8 cellular contexts compared by ENCODE assay signal in the genomic region with DNA sequence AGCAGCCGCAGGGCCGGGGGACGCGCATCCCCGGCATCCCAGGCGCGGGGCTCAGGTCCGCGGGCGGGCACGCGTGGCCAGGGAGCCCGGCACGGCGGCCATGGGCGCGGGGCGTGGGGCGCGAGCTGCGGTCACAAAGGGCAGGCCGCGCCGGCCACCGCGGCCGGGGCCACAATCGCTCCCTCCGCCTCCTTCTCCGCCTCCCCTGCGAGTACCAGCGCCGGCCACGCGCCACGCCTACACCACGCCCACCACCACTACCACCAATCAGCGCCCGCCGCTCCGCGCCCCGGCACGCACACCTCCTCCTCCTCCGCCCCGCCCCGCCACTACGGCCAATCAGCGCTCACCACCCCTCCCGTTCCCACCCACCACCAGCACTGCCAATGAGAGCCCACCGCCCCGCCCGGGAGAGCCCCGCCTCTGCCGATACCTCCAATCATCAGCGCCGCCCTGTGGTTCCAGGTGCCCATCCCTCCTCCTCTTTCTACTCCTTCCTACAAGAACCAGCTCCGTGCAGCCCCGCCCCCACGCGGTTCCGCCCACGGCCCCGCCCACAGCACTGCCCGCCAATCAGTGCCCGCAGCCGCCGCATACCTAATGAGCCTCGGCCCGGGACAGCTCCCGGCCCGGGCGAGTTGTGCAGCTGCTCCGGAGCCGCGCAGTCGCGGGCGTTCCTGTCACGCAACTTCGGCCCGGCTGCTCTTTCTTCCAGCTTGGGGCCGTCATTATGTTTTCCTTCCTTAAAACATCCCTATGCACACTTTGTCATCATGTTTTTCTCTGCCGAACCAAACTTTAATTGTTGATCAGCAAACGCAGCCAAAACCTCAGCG. TPM values are rescaled to one million over a fixed set of nuclear protein-coding genes. Genes with fewer than 3 reads are reported as not detected.
DNase-seq lines count a peak whose midpoint lies in the region; ATAC-seq and TF ChIP-seq lines count a peak whose summit lies in the region.

TSS of gene RPS6KA2 (minus strand) at position 213 of the 836 bp plus-strand sequence. CDS start 232 bp downstream, outside the sequence.

- POLR2A ChIA-PET in IMR-90 (lab: Charles Lee; ENCODE audit: unreplicated experiment): no interaction called here

- peak within 1 kb of the TSS; percentile 82 for H2BK120ac ChIP-seq in IMR-90 (ENCODE audit: low read depth, low read length)

- peak within 1 kb of the TSS; percentile 90 for H3K9ac ChIP-seq in IMR-90 (ENCODE audit: low read depth, low read length)

- peak within 1 kb of the TSS; percentile 35; the same call in 1 of the 2 replicates for H2BK20ac ChIP-seq in IMR-90 (ENCODE audit: low read depth, low read length)

- H3K4me3 ChIP-seq in IMR-90 (ENCODE audit: insufficient read depth, low read depth, low read length) (peak within 1 kb of the TSS; percentile 87), mucosa of descending colon (peak within 1 kb of the TSS; percentile 58)

- peak within 1 kb of the TSS; percentile 89 for H3K18ac ChIP-seq in IMR-90 (ENCODE audit: low read depth, low read length)

- ATAC-seq in GM21529 (IDR thresholded peaks at IDR 0.05; ENCODE audit: unreplicated experiment) (peak; percentile 89), IMR-90 (ENCODE audit: low read depth) (peak; percentile 93), mucosa of descending colon (peak; percentile 93)

- peak within 1 kb of the TSS; percentile 94 for H3K27ac ChIP-seq in IMR-90 (ENCODE audit: insufficient read depth, low read length)
- peak within 1 kb of the TSS; percentile 78 for H3K27ac ChIP-seq in epithelial cell of prostate

- peak within 1 kb of the TSS; percentile 79 for H3K23ac ChIP-seq in IMR-90 (ENCODE audit: low read depth, low read length)

- DNase-seq in DMS153 (lab: John Stamatoyannopoulos, UW) (peak; percentile 98), IMR-90 (peak; percentile 99), OCI-M2 (lab: John Stamatoyannopoulos, UW; ENCODE audit: unreplicated experiment) (peak; percentile 88), epithelial cell of prostate (ENCODE audit: low read depth, low spot score) (peak; percentile 96), mucosa of descending colon (peak; percentile 100)
- peak; percentile 100 for DNase-seq in activated T-cell treated with anti-CD3 and anti-CD28 coated beads, Interleukin-2, amount 50 U/mL, for 1 hour
- DNase-seq in stimulated activated CD8-positive, alpha-beta memory T cell treated with anti-CD3 and anti-CD28 coated beads, Interleukin-4, amount 100 ng/mL, for 1 hour (ENCODE audit: low read depth in 2 of 2, low spot score in 1 of 2): peak; percentile 99

- peak within 1 kb of the TSS; percentile 94 for H2AK9ac ChIP-seq in IMR-90 (replicated peaks; ENCODE audit: low read depth, low read length, poor library complexity)

- no peaks in the 10 kb centered on the region for H3K27me3 ChIP-seq in IMR-90 (ENCODE audit: control insufficient read depth, insufficient read depth, low read length)

- 0% methylated on average over 9 of the region's 86 CpGs; no CpG with 5 or more reads in 1 of the 2 experiments for WGBS in IMR-90 (ENCODE audit: extremely low coverage in 2 of 2, insufficient read length in 1 of 2), 2 experiments

- intact Hi-C loops in IMR-90 (cut with micrococcal nuclease): loop anchor here (1.0 to 5.0 kb wide), 5 partner anchors 32 to 370 kb away; partner anchors contain the start of gene CEP43
- intact Hi-C loops in mucosa of descending colon (cut with DNase I, micrococcal nuclease): no loop called here

- dilution Hi-C loops in IMR-90 (cut with HindIII; ENCODE audit: low sequenced_read_pairs, unreplicated experiment): no loop called here

- H4K5ac ChIP-seq in IMR-90 (ENCODE audit: low read depth, low read length): peak within 1 kb of the TSS; percentile 80

- peak; percentile 87 for TF ChIP-seq POLR2A in IMR-90 (IDR thresholded peaks at IDR 0.05; ENCODE audit: low read depth, low read length)

- H4K8ac ChIP-seq in IMR-90 (ENCODE audit: low read depth in 2 of 2, low read length in 2 of 2): peak within 1 kb of the TSS; percentile 66 to 77; a peak in 2 of 4 replicates

- peak within 1 kb of the TSS; percentile 88 for H3K4ac ChIP-seq in IMR-90 (ENCODE audit: low read depth, low read length)

- H4K91ac ChIP-seq in IMR-90 (ENCODE audit: insufficient read depth, low read depth, low read length): peak within 1 kb of the TSS; percentile 83

- peak within 1 kb of the TSS; percentile 87 for H2BK5ac ChIP-seq in IMR-90 (ENCODE audit: low read depth, low read length, poor library complexity, severe bottlenecking)

- H3K14ac ChIP-seq in IMR-90 (replicated peaks; ENCODE audit: low read depth, low read length): peak within 1 kb of the TSS; percentile 91

- no peaks in the 10 kb centered on the region; the same call in 1 of the 2 replicates for H4K20me1 ChIP-seq in IMR-90 (ENCODE audit: insufficient read depth, low read length)

- H3K4me1 ChIP-seq in IMR-90 (ENCODE audit: control insufficient read depth, insufficient read depth, low read length): peaks cover 17% of the 10 kb centered on the region
- H3K4me1 ChIP-seq in mucosa of descending colon (ENCODE audit: low read depth): peaks cover 12% of the 10 kb centered on the region

- H2AK5ac ChIP-seq in IMR-90 (ENCODE audit: low read depth, low read length): 0 out of 2 replicates have a peak within 1 kb of the TSS, but pooled peaks have one; percentile 29

- peak within 1 kb of the TSS; percentile 98 for H3K4me2 ChIP-seq in IMR-90 (ENCODE audit: low read depth, low read length)

- H2BK15ac ChIP-seq in IMR-90 (ENCODE audit: low read depth, low read length): peak within 1 kb of the TSS; percentile 12

- CTCF ChIA-PET in IMR-90 (lab: Yijun Ruan, JAX): interaction anchor here (0.6 to 1.1 kb wide), 2 partner anchors 112 to 382 kb away, joined by 3 to 4 read pairs; no protein-coding TSS in a partner anchor

- TF ChIP-seq CTCF in IMR-90 (conservative IDR thresholded peaks at IDR 0.05; ENCODE audit: low read depth, low read length) (no peak), mucosa of descending colon (IDR thresholded peaks at IDR 0.05) (peak; percentile 30)

- peak within 1 kb of the TSS; percentile 84 for H3K56ac ChIP-seq in IMR-90 (ENCODE audit: extremely low read depth, insufficient read depth, low read length)

- peaks cover 10 to 30% of the 10 kb centered on the region in 2 experiments; a peak in 3 of 4 replicates for H3K79me1 ChIP-seq in IMR-90 (ENCODE audit: low read depth in 1 of 2, low read length in 2 of 2)

- BruUV-seq in IMR-90 (replicated peaks; lab: Mats Ljungman, UMichigan): no TSS peak

- peaks cover 16% of the 10 kb centered on the region for H3K9me1 ChIP-seq in IMR-90 (ENCODE audit: insufficient read depth, low read length)

- no peaks in the 10 kb centered on the region for H3K9me3 ChIP-seq in IMR-90 (ENCODE audit: control insufficient read depth, insufficient read depth, low read length)
- H3K9me3 ChIP-seq in mucosa of descending colon: no peaks in the 10 kb centered on the region

- peak within 1 kb of the TSS; percentile 91 for H2AFZ ChIP-seq in IMR-90 (replicated peaks; ENCODE audit: low read length, poor library complexity)

- TF ChIP-seq RAD21 in IMR-90 (IDR thresholded peaks at IDR 0.05; ENCODE audit: low read length): peak; percentile 8; the same call in 1 of the 2 replicates

- no peaks in the 10 kb centered on the region for H3K36me3 ChIP-seq in IMR-90 (ENCODE audit: control insufficient read depth, insufficient read depth, low read length)
- no peaks in the 10 kb centered on the region for H3K36me3 ChIP-seq in mucosa of descending colon (ENCODE audit: low read depth)

- in situ Hi-C loops in IMR-90 (cut with MboI; ENCODE audit: low sequenced_read_pairs): loop anchor here (5.0 to 25.0 kb wide), 2 partner anchors 65 to 360 kb away; partner anchors contain the start of gene CEP43

TF ChIP-seq in IMR-90, 13 proteins besides CTCF, POLR2A, EP300 and RAD21:
- TF ChIP-seq MXI1 (IDR thresholded peaks at IDR 0.05; ENCODE audit: borderline replicate concordance, low read depth, low read length) (peak; percentile 81), RCOR1 (IDR thresholded peaks at IDR 0.05; ENCODE audit: insufficient replicate concordance, low read length) (no peak), MAZ (IDR thresholded peaks at IDR 0.05; ENCODE audit: borderline replicate concordance, low read depth, low read length) (peak; percentile 97; the same call in 1 of the 2 replicates), SMC3 (IDR thresholded peaks at IDR 0.05; ENCODE audit: low read depth, low read length) (no peak), BHLHE40 (IDR thresholded peaks at IDR 0.05; ENCODE audit: low read depth, low read length) (peak; percentile 4; the same call in 1 of the 2 replicates)
- TF ChIP-seq, protein P1, sequence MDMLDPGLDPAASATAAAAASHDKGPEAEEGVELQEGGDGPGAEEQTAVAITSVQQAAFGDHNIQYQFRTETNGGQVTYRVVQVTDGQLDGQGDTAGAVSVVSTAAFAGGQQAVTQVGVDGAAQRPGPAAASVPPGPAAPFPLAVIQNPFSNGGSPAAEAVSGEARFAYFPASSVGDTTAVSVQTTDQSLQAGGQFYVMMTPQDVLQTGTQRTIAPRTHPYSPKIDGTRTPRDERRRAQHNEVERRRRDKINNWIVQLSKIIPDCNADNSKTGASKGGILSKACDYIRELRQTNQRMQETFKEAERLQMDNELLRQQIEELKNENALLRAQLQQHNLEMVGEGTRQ (IDR thresholded peaks at IDR 0.05; ENCODE audit: low read depth, low read length): peak; percentile 25

RNA-seq across cellular contexts. Expression of gene RPS6KA2, which starts in this region (rescaled TPM):
- 22.2 and 26.9 TPM in 2 replicates for total RNA-seq in IMR-90 (2012; rRNA removed)
- 27.6 and 31.3 TPM in 2 replicates for polyA plus RNA-seq in IMR-90 (2012; rRNA removed)
- polyA plus RNA-seq in IMR-90 (2012; cell fraction: cytosol; rRNA removed): 22.6 and 41.6 TPM in 2 replicates
- 23.6 and 31.1 TPM in 2 replicates for polyA plus RNA-seq in IMR-90 (2012; cell fraction: nucleus; rRNA removed; ENCODE audit: low replicate concordance)
- 10 to 100 TPM in 2 of 3 donors, 1 to 10 TPM in 1; 8.6 to 21.3 (median 18.7) TPM for total RNA-seq in mucosa of descending colon

Comparison
In these comparisons a context has a peak if more than half of its experiments do, and no peak if none do; other contexts are left out.
1. Peak in every context shown above with its lines: DNase-seq, ATAC-seq, H3K4me3 ChIP-seq and H3K27ac ChIP-seq.